In the genomic region with DNA sequence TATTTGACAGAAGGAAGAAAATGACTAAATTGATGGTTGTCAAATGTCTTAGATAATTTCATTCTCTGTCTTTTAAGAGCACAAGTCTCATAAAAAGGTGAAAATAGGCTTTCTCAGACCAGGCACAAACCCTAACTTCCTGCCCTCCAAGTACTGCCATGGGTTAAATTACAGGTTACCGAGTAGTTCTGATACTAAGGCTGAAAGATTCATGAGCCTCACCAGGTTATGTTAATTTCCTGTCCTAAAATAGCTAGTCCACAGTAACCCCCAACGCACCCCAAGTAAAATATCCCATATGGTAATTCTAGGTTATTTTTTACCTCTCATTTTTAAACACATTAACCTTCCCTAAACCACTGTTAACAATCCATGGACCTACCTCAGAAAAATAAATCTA, we compare ENCODE assay signal across 9 cellular contexts. TPM values are rescaled to one million over a fixed set of nuclear protein-coding genes. Genes with fewer than 3 reads are reported as not detected.
DNase-seq lines count a peak whose midpoint lies in the region; ATAC-seq, FAIRE-seq and TF ChIP-seq lines count a peak whose summit lies in the region.
"Had no signal": no experiment of that assay in that cellular context is flagged by ENCODE, and none has a peak within 500 bp of the region (broad histone marks: within the 10 kb centered on the region; RNA-seq: fewer than 3 reads in every experiment).

No MANE protein-coding gene starts in this region.

- in situ Hi-C loops in HepG2 (cut with HindIII; ENCODE audit: extremely low pct_ligation_motif_present, low pct_unique_long_range_greater_than_20kb): no loop called here

- H3K27me3 ChIP-seq in body of pancreas (no peaks in the 10 kb centered on the region), testis (no peaks in the 10 kb centered on the region), lower lobe of right lung (ENCODE audit: low read depth) (no peaks in the 10 kb centered on the region), HepG2 (ENCODE audit: control insufficient read depth in 1 of 2, insufficient read depth in 2 of 2, low read length in 2 of 2) (no peaks in the 10 kb centered on the region)

- CTCF ChIA-PET in HepG2 (lab: Yijun Ruan, JAX; ENCODE audit: low intra/inter-chr PET ratio, low total read pairs): no interaction called here

- no peak for FAIRE-seq in HepG2 (lab: Jason Lieb, UNC)

- no peaks in the 10 kb centered on the region for H3K27me3 Mint-ChIP-seq in memory B cell

- peak overlapping the region; percentile 3 for H3K27ac Mint-ChIP-seq in memory B cell

- peak; percentile 80 for ATAC-seq in GM18517 (IDR thresholded peaks at IDR 0.05; ENCODE audit: unreplicated experiment)
- peak; percentile 88 for ATAC-seq in GM21447 (IDR thresholded peaks at IDR 0.05; ENCODE audit: unreplicated experiment)
- ATAC-seq in HG03196 (IDR thresholded peaks at IDR 0.05; ENCODE audit: unreplicated experiment): peak; percentile 71
- peak; percentile 45 for ATAC-seq in memory B cell (ENCODE audit: low read depth)
- no peak for ATAC-seq in body of pancreas
- no peak for ATAC-seq in lower lobe of right lung
- ATAC-seq in HepG2: no peak

- H4K20me1 ChIP-seq in HepG2 (ENCODE audit: insufficient read depth, low read length): peaks cover 2% of the 10 kb centered on the region; the same call in 1 of the 2 replicates

- POLR2A ChIA-PET in HepG2 (lab: Yijun Ruan, JAX): no interaction called here

- H3K4me1 Mint-ChIP-seq in memory B cell: peaks cover 54% of the 10 kb centered on the region

- peaks cover 20% of the 10 kb centered on the region for H3K36me3 Mint-ChIP-seq in memory B cell

- peaks cover 95% of the 10 kb centered on the region for H3K79me2 ChIP-seq in HepG2 (ENCODE audit: insufficient read depth, low read length)

- no peak overlapping the region for H3K4me3 Mint-ChIP-seq in memory B cell

- intact Hi-C loops in body of pancreas (cut with DNase I): no loop called here
- intact Hi-C loops in testis (cut with DNase I; ENCODE audit: low total_unique reads): no loop called here
- intact Hi-C loops in lower lobe of right lung (cut with DNase I): no loop called here
- intact Hi-C loops in HepG2 (cut with micrococcal nuclease; ENCODE audit: unreplicated experiment): no loop called here

- TF ChIP-seq CTCF in body of pancreas (IDR thresholded peaks at IDR 0.05): no peak
- no peak for TF ChIP-seq CTCF in testis (IDR thresholded peaks at IDR 0.05)
- TF ChIP-seq CTCF in lower lobe of right lung (IDR thresholded peaks at IDR 0.05): no peak
- TF ChIP-seq CTCF in HepG2 (CRISPR knock-in tag; IDR thresholded peaks at IDR 0.05): no peak

- DNase-seq in memory B cell (ENCODE audit: low spot score in 2 of 2): no peak
- DNase-seq in body of pancreas: no peak
- no peak for DNase-seq in testis
- no peak for DNase-seq in lower lobe of right lung
- DNase-seq in HepG2 (ENCODE audit: low spot score): no peak
- DNase-seq: stimulated activated CD4-positive, alpha-beta T cell treated with anti-CD3 and anti-CD28 coated beads, Interleukin-2, amount 100 ng/mL, for 48 hours had no signal

- H3K4me2 ChIP-seq in HepG2 (ENCODE audit: low read depth, low read length): no peak overlapping the region

- TF ChIP-seq EP300 in HepG2 (IDR thresholded peaks at IDR 0.05; ENCODE audit: low read depth in 2 of 2, low read length in 2 of 2) (no peak), HepG2 (CRISPR knock-in tag; IDR thresholded peaks at IDR 0.05; ENCODE audit: borderline replicate concordance) (no peak)

- no peak for TF ChIP-seq RAD21 in HepG2 (CRISPR knock-in tag; IDR thresholded peaks at IDR 0.05)

- no peak overlapping the region for H3K9ac ChIP-seq in HepG2 (ENCODE audit: insufficient read depth, low read depth, low read length)

- H3K36me3 ChIP-seq in body of pancreas (replicated peaks in 1 of 2; ENCODE audit: insufficient read depth in 1 of 2, low read depth in 2 of 2): no peaks in the 10 kb centered on the region
- H3K36me3 ChIP-seq in testis (ENCODE audit: low read depth, missing control alignments): no peaks in the 10 kb centered on the region
- H3K36me3 ChIP-seq in lower lobe of right lung: no peaks in the 10 kb centered on the region
- H3K36me3 ChIP-seq in HepG2 (replicated peaks in 1 of 2; ENCODE audit: control insufficient read depth in 1 of 2, insufficient read depth in 2 of 2, low read length in 2 of 2): no peaks in the 10 kb centered on the region

- WGBS in body of pancreas, 2 donors: 42 to 60% methylated on average over 2 of the region's 2 CpGs
- 47 to 60% methylated on average over 2 of the region's 2 CpGs for WGBS in testis, 2 donors
- 98% methylated on average over 2 of the region's 2 CpGs for WGBS in HepG2 (ENCODE audit: low lambda C conversion rate)

- TF ChIP-seq POLR2A in body of pancreas (IDR thresholded peaks at IDR 0.05) (no peak), testis (IDR thresholded peaks at IDR 0.05) (no peak), HepG2 (IDR thresholded peaks at IDR 0.05; ENCODE audit: insufficient read depth in 1 of 2, low read depth in 2 of 2, low read length in 2 of 2) (no peak)

- H3K27ac ChIP-seq in body of pancreas (no peak overlapping the region), testis (no peak overlapping the region), lower lobe of right lung (no peak overlapping the region), HepG2 (ENCODE audit: extremely low read length, insufficient read depth, low read length) (no peak overlapping the region)

- H3K4me1 ChIP-seq in body of pancreas (peaks cover 20% of the 10 kb centered on the region), testis (no peaks in the 10 kb centered on the region), lower lobe of right lung (peaks cover 34% of the 10 kb centered on the region), HepG2 (ENCODE audit: insufficient read depth, low read length) (peaks cover 6% of the 10 kb centered on the region; the same call in 1 of the 2 replicates)

- H2AFZ ChIP-seq in HepG2 (ENCODE audit: low read length): no peak overlapping the region

- no TSS peak for BruUV-seq in HepG2 (replicated peaks; lab: Mats Ljungman, UMichigan)

- H3K9me3 Mint-ChIP-seq in memory B cell: peaks cover 10% of the 10 kb centered on the region

- no peaks in the 10 kb centered on the region for H3K9me3 ChIP-seq in body of pancreas
- H3K9me3 ChIP-seq in testis: no peaks in the 10 kb centered on the region
- no peaks in the 10 kb centered on the region for H3K9me3 ChIP-seq in lower lobe of right lung
- H3K9me3 ChIP-seq in HepG2 (ENCODE audit: low read length): no peaks in the 10 kb centered on the region

- H3K4me3 ChIP-seq in body of pancreas (no peak overlapping the region), testis (no peak overlapping the region), lower lobe of right lung (no peak overlapping the region), HepG2 (replicated peaks in 1 of 3; ENCODE audit: insufficient read depth in 1 of 3, low read depth in 2 of 3, low read length in 3 of 3) (no peak overlapping the region)

TF ChIP-seq in HepG2, 621 proteins besides CTCF, POLR2A, EP300 and RAD21:
- no peak for TF ChIP-seq FIP1L1 (IDR thresholded peaks at IDR 0.05; ENCODE audit: borderline replicate concordance, insufficient read depth, low read depth, low read length)
- no peak for TF ChIP-seq KDM2A (CRISPR knock-in tag; IDR thresholded peaks at IDR 0.05; ENCODE audit: borderline replicate concordance, low read depth)
- no peak for TF ChIP-seq MAZ (IDR thresholded peaks at IDR 0.05; ENCODE audit: borderline replicate concordance, low read depth, low read length)
- no peak for TF ChIP-seq MAZ (CRISPR knock-in tag; IDR thresholded peaks at IDR 0.05; ENCODE audit: low read depth)

RNA-seq across cellular contexts. Expression of gene GSK3B, which starts 42.0 kb away (rescaled TPM):
- total RNA-seq in body of pancreas (10 to 100 TPM; 15.0 to 18.8 TPM), testis (10 to 100 TPM; 65.1 to 73.1 TPM), lower lobe of right lung (48.4 TPM), HepG2 (2016; rRNA removed; fragmentation: Illumina TruSeq; extraction: Trizol) (30.1 and 42.6 TPM in 2 replicates)
- polyA plus RNA-seq in testis (ENCODE audit: insufficient read depth, low read depth, low replicate concordance) (64.9 TPM), HepG2 (2011; rRNA removed) (19.1 and 22.3 TPM in 2 replicates)
- 43.4 and 48.1 TPM in 2 replicates for total RNA-seq in HepG2 (2016; cell fraction: cytosol; rRNA removed; fragmentation: Illumina TruSeq; extraction: Trizol; ENCODE audit: low read depth)
- total RNA-seq in HepG2 (2016; cell fraction: insoluble cytoplasmic fraction; rRNA removed; fragmentation: Illumina TruSeq; extraction: Trizol): 27.3 and 33.3 TPM in 2 replicates
- 30.5 and 34.7 TPM in 2 replicates for total RNA-seq in HepG2 (2016; cell fraction: membrane; rRNA removed; fragmentation: Illumina TruSeq; extraction: Trizol)
- total RNA-seq in HepG2 (2016; cell fraction: nucleus; rRNA removed; fragmentation: Illumina TruSeq; extraction: Trizol): 30.5 and 39.7 TPM in 2 replicates
- 11.2 and 15.3 TPM in 2 replicates for polyA plus RNA-seq in HepG2 (2011; cell fraction: cytosol; rRNA removed)
- 8.4 and 11.1 TPM in 2 replicates for polyA plus RNA-seq in HepG2 (2011; cell fraction: nucleus; rRNA removed)
- polyA plus RNA-seq in HepG2 (2012): 14.8 and 15.1 TPM in 2 replicates
- 4.8 and 7.7 TPM in 2 replicates for polyA plus RNA-seq in HepG2 (2016; cell fraction: cytosol; fragmentation: Illumina TruSeq; extraction: Trizol; ENCODE audit: low read depth)
- 27.1 and 32.0 TPM in 2 replicates for polyA plus RNA-seq in HepG2 (2016; cell fraction: insoluble cytoplasmic fraction; fragmentation: Illumina TruSeq; extraction: Trizol; ENCODE audit: low read depth)
- polyA plus RNA-seq in HepG2 (2016; cell fraction: membrane; fragmentation: Illumina TruSeq; extraction: Trizol; ENCODE audit: low read depth): 13.0 and 17.1 TPM in 2 replicates
- 23.7 and 27.1 TPM in 2 replicates for polyA plus RNA-seq in HepG2 (2016; cell fraction: nucleus; fragmentation: Illumina TruSeq; extraction: Trizol; ENCODE audit: insufficient read depth, low read depth)
- 15.6 and 77.8 TPM in 2 replicates for polyA minus RNA-seq in HepG2 (2011; rRNA and poly(A)+ RNA removed; ENCODE audit: low replicate concordance)
- 24.6 and 34.5 TPM in 2 replicates for polyA minus RNA-seq in HepG2 (2011; cell fraction: cytosol; rRNA and poly(A)+ RNA removed)
- 61.4 and 73.0 TPM in 2 replicates for polyA minus RNA-seq in HepG2 (2011; cell fraction: nucleus; rRNA and poly(A)+ RNA removed)

Comparison
In these comparisons a context has a peak if more than half of its experiments do, and no peak if none do; other contexts are left out.
1. ATAC-seq: peak in GM18517 (single experiment), GM21447 (single experiment), HG03196 (single experiment) and memory B cell (single experiment); none in body of pancreas (single experiment), lower lobe of right lung (0 of 2) and HepG2 (single experiment).